Comparison of ENCODE assay signal across 14 cellular contexts in the genomic region with DNA sequence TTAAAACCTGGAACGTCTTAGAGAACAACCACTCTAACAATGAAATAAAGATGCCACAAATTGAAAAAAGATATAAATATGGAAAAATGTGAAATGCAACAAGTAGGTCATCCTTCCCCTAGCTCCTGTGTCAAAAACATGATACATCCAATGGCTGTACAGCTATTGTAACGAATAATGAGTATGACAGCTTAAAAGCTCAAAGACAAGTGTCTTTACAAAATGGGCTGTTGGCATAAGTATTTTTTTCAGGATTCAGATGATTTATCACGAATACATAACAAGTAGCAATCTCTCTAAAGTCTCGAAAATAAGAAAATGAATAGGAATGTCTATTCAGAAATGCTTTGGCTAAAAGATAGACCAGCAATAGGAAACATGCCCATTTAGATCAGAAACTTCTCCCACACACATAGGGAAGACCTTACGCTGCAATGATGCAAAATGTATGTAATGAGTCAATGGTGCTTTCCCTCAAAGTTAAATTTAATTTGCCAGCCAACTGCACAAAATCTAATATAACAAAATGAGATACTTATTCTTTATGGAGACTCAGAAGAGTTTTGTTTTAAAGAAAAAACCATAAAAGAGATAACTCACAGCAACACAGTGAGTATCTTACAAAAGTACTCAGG. TPM values are rescaled to one million over a fixed set of nuclear protein-coding genes. Genes with fewer than 3 reads are reported as not detected.
DNase-seq lines count a peak whose midpoint lies in the region; ATAC-seq and TF ChIP-seq lines count a peak whose summit lies in the region.
"Had no signal": no experiment of that assay in that cellular context is flagged by ENCODE, and none has a peak within 500 bp of the region (broad histone marks: within the 10 kb centered on the region; RNA-seq: fewer than 3 reads in every experiment).

No MANE protein-coding gene starts in this region.

- no peaks in the 10 kb centered on the region for H3K36me3 Mint-ChIP-seq in neural progenitor cell

- H4K20me1 ChIP-seq in neural progenitor cell (ENCODE audit: low read depth), result no peaks in the 10 kb centered on the region

- H3K4me3 Mint-ChIP-seq in neural progenitor cell, result no peak overlapping the region

- H3K4me1 Mint-ChIP-seq in neural progenitor cell, result peaks cover 9% of the 10 kb centered on the region

- peak overlapping the region; percentile 25 for H3K9ac ChIP-seq in adipocyte (ENCODE audit: low read length)
- H3K9ac ChIP-seq in neural progenitor cell, result no peak overlapping the region
- H3K9ac ChIP-seq: KMS-11 had no signal

- TF ChIP-seq CTCF in GM06990 (IDR thresholded peaks at IDR 0.05; ENCODE audit: insufficient read depth, low read length, poor library complexity, severe bottlenecking) (no peak), neural progenitor cell (IDR thresholded peaks at IDR 0.05) (no peak)

- no peak overlapping the region for H3K27ac ChIP-seq in neural progenitor cell
- H3K27ac ChIP-seq: KMS-11, tibial artery had no signal

- H2AFZ ChIP-seq in neural progenitor cell (replicated peaks), result no peak overlapping the region

- H3F3A ChIP-seq in neural progenitor cell (ENCODE audit: low read depth), result peaks cover 7% of the 10 kb centered on the region

- DNase-seq in GM06990 (ENCODE audit: extremely low read depth, insufficient read length) (no peak), adipocyte (ENCODE audit: low read depth) (peak; percentile 31), neural progenitor cell (ENCODE audit: low spot score) (no peak), NCI-H146 (lab: John Stamatoyannopoulos, UW) (no peak), NCI-H526 treated with DMSO at 0.1 percent for 48 hours (lab: John Stamatoyannopoulos, UW) (no peak)
- DNase-seq: C1 segment of cervical spinal cord, NCI-H2171, posterior cingulate gyrus, tibial artery had no signal

- no peak overlapping the region for H3K27ac Mint-ChIP-seq in neural progenitor cell

- H3K9me3 ChIP-seq in adipocyte (ENCODE audit: control insufficient read depth, low read length) (no peaks in the 10 kb centered on the region), neural progenitor cell (ENCODE audit: low read depth) (no peaks in the 10 kb centered on the region)
- H3K9me3 ChIP-seq: tibial artery had no signal

- H3K36me3 ChIP-seq in GM06990 (ENCODE audit: control insufficient read depth, insufficient read depth, low read length) (no peaks in the 10 kb centered on the region), adipocyte (ENCODE audit: control insufficient read depth, insufficient read depth, low read length, severe bottlenecking) (no peaks in the 10 kb centered on the region), neural progenitor cell (no peaks in the 10 kb centered on the region)
- H3K36me3 ChIP-seq: tibial artery had no signal

- H3K79me2 ChIP-seq in neural progenitor cell (ENCODE audit: low read depth), result peaks cover 18% of the 10 kb centered on the region

- H3K9me3 Mint-ChIP-seq in neural progenitor cell, result no peaks in the 10 kb centered on the region

- H3K27me3 Mint-ChIP-seq in neural progenitor cell (ENCODE audit: insufficient read depth, low read depth), result peaks cover 2% of the 10 kb centered on the region

- ATAC-seq in GM18867 (IDR thresholded peaks at IDR 0.05; ENCODE audit: unreplicated experiment), result peak; percentile 32
- ATAC-seq in HG02938 (IDR thresholded peaks at IDR 0.05; ENCODE audit: unreplicated experiment), result peak; percentile 42
- no peak for ATAC-seq in GM18907 (IDR thresholded peaks at IDR 0.05; ENCODE audit: unreplicated experiment)

- H3K4me3 ChIP-seq in GM06990 (replicated peaks; ENCODE audit: low read depth, low read length) (peak overlapping the region; percentile 22; the same call in 1 of the 2 replicates), adipocyte (ENCODE audit: low read length) (peak overlapping the region; percentile 39), neural progenitor cell (no peak overlapping the region)
- H3K4me3 ChIP-seq: lung, tibial artery had no signal

- H3K27me3 ChIP-seq in GM06990 (replicated peaks; ENCODE audit: control insufficient read depth, insufficient read depth, low read length) (no peaks in the 10 kb centered on the region), adipocyte (replicated peaks; ENCODE audit: control insufficient read depth, insufficient read depth, low read length) (no peaks in the 10 kb centered on the region), neural progenitor cell (no peaks in the 10 kb centered on the region)
- H3K27me3 ChIP-seq: tibial artery had no signal

- no peak overlapping the region for H3K4me2 ChIP-seq in neural progenitor cell
- H3K4me2 ChIP-seq: KMS-11 had no signal

- H3K4me1 ChIP-seq in adipocyte (ENCODE audit: control insufficient read depth, insufficient read depth, low read length) (peaks cover 61% of the 10 kb centered on the region), neural progenitor cell (peaks cover 15% of the 10 kb centered on the region)

RNA-seq across cellular contexts. Expression of gene TGFBR3, which starts 8.3 kb away (rescaled TPM):
- total RNA-seq in neural progenitor cell (ENCODE audit: low replicate concordance), result 9.0 and 11.8 TPM in 2 replicates
